In genomic region chr4:75555294-75556164, GRCh38 we compare ENCODE assay signal across 8 cellular contexts. TPM values are rescaled to one million over a fixed set of nuclear protein-coding genes. Genes with fewer than 3 reads are reported as not detected.
DNase-seq lines count a peak whose midpoint lies in the region; ATAC-seq lines count a peak whose summit lies in the region.

A gene with protein sequence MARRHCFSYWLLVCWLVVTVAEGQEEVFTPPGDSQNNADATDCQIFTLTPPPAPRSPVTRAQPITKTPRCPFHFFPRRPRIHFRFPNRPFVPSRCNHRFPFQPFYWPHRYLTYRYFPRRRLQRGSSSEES (plus strand): TSS chr4:75556066. CDS start chr4:75556083, 17 bp downstream.

- H3K4me3 Mint-ChIP-seq in stimulated activated naive B cell treated with anti-CD40 and anti-IgM and Interleukin-4, amounts not matched to agents 10 μg/mL and 1 μg/mL and 100 μg/mL, for 72 hours, result no peak within 1 kb of the TSS

- H3K27ac Mint-ChIP-seq in stimulated activated naive B cell treated with anti-CD40 and anti-IgM and Interleukin-4, amounts not matched to agents 10 μg/mL and 1 μg/mL and 100 μg/mL, for 72 hours, result no peak within 1 kb of the TSS

- H3K4me1 Mint-ChIP-seq in stimulated activated naive B cell treated with anti-CD40 and anti-IgM and Interleukin-4, amounts not matched to agents 10 μg/mL and 1 μg/mL and 100 μg/mL, for 72 hours, result no peaks in the 10 kb centered on the region

- no peaks in the 10 kb centered on the region for H3K9me3 Mint-ChIP-seq in stimulated activated naive B cell treated with anti-CD40 and anti-IgM and Interleukin-4, amounts not matched to agents 10 μg/mL and 1 μg/mL and 100 μg/mL, for 72 hours

- DNase-seq in LHCN-M2 (ENCODE audit: low read depth), result peak; percentile 53
- DNase-seq in astrocyte of the hippocampus (ENCODE audit: low read depth, low spot score), result peak; percentile 92
- no peak for DNase-seq in stimulated activated naive B cell treated with anti-CD40 and anti-IgM and Interleukin-4, amounts not matched to agents 10 μg/mL and 1 μg/mL and 100 μg/mL, for 72 hours
- DNase-seq in T-helper 9 cell, result no peak
- no peak for DNase-seq in amygdala (lab: John Stamatoyannopoulos, UW)
- DNase-seq in NCI-H1105 treated with DMSO at 0.1 percent for 48 hours (lab: John Stamatoyannopoulos, UW), result no peak

- ATAC-seq in GM18511 (IDR thresholded peaks at IDR 0.05; ENCODE audit: unreplicated experiment), result peak; percentile 99
- peak; percentile 95 for ATAC-seq in GM21825 (IDR thresholded peaks at IDR 0.05; ENCODE audit: unreplicated experiment)
- peak; percentile 38 to 68 for ATAC-seq in stimulated activated naive B cell treated with anti-CD40 and anti-IgM and Interleukin-4, amounts not matched to agents 10 μg/mL and 1 μg/mL and 100 μg/mL, for 72 hours (replicated peaks)

- H3K36me3 Mint-ChIP-seq in stimulated activated naive B cell treated with anti-CD40 and anti-IgM and Interleukin-4, amounts not matched to agents 10 μg/mL and 1 μg/mL and 100 μg/mL, for 72 hours, result no peaks in the 10 kb centered on the region

- peaks cover 13% of the 10 kb centered on the region in 2 donors for H3K27me3 Mint-ChIP-seq in stimulated activated naive B cell treated with anti-CD40 and anti-IgM and Interleukin-4, amounts not matched to agents 10 μg/mL and 1 μg/mL and 100 μg/mL, for 72 hours

RNA-seq across cellular contexts. Expression of the gene that starts here (rescaled TPM):
- total RNA-seq in LHCN-M2 (2014; rRNA removed), result not detected in 2 replicates
- polyA plus RNA-seq in LHCN-M2 (2012), result not detected

Comparison
In these comparisons a context has a peak if more than half of its experiments do, and no peak if none do; other contexts are left out.
1. Peak in DNase-seq in LHCN-M2; RNA of the gene not detected or under 1 TPM.